ENCODE assay signal across 8 cellular contexts in genomic region chr1:115838805-115839705, GRCh38. TPM values are rescaled to one million over a fixed set of nuclear protein-coding genes. Genes with fewer than 3 reads are reported as not detected.
A peak's percentile ranks its signal among the peaks of the same experiment; 100 is the strongest.
DNase-seq lines count a peak whose midpoint lies in the region; ATAC-seq and TF ChIP-seq lines count a peak whose summit lies in the region.

No MANE protein-coding gene starts in this region.

- ATAC-seq in HG02759 (IDR thresholded peaks at IDR 0.05; ENCODE audit: unreplicated experiment) (peak; percentile 48), GM18519 (IDR thresholded peaks at IDR 0.05; ENCODE audit: low FRiP score, unreplicated experiment) (no peak), GM19395 (IDR thresholded peaks at IDR 0.05; ENCODE audit: unreplicated experiment) (no peak)

- peaks cover 0 to 13% (median 7%) of the 10 kb centered on the region in 11 experiments; a peak in 17 of 22 replicates for H3K9me3 ChIP-seq in BLaER1 treated with 17β-estradiol and CSF1 and Interleukin-3, amounts not matched to agents 10 nM and 100 nM (replicated peaks in 1 of 11)
- no peaks in the 10 kb centered on the region for H3K9me3 ChIP-seq in ascending aorta
- H3K9me3 ChIP-seq in iPS-18c (ENCODE audit: control insufficient read depth, insufficient read depth, low read length): no peaks in the 10 kb centered on the region
- no peaks in the 10 kb centered on the region for H3K9me3 ChIP-seq in skeletal muscle satellite cell (replicated peaks; ENCODE audit: low read length)

- no peak for TF ChIP-seq CTCF in ascending aorta (IDR thresholded peaks at IDR 0.05)

- intact Hi-C loops in ascending aorta (cut with DNase I): no loop called here

- H3K27ac ChIP-seq in BLaER1 treated with 17β-estradiol and CSF1 and Interleukin-3, amounts not matched to agents 10 nM and 100 nM: no peak overlapping the region
- no peak overlapping the region for H3K27ac ChIP-seq in ascending aorta

- H3K4me1 ChIP-seq in BLaER1 treated with 17β-estradiol and CSF1 and Interleukin-3, amounts not matched to agents 10 nM and 100 nM: peaks cover 15 to 26% (median 23%) of the 10 kb centered on the region in 10 experiments
- H3K4me1 ChIP-seq in ascending aorta (peaks cover 3 to 11% of the 10 kb centered on the region in 2 donors), skeletal muscle satellite cell (ENCODE audit: control insufficient read depth, insufficient read depth, low read length) (peaks cover 19% of the 10 kb centered on the region)

- 0 out of 22 replicates have a peak, but pooled peaks cover 0 to under 1% (median 0%) of the 10 kb centered on the region in 11 experiments for H3K36me3 ChIP-seq in BLaER1 treated with 17β-estradiol and CSF1 and Interleukin-3, amounts not matched to agents 10 nM and 100 nM
- H3K36me3 ChIP-seq in ascending aorta: no peaks in the 10 kb centered on the region
- H3K36me3 ChIP-seq in skeletal muscle satellite cell (ENCODE audit: insufficient read depth, low read length): no peaks in the 10 kb centered on the region

- peak overlapping the region; percentile 50 to 97 (median 74) for H3K4me2 ChIP-seq in BLaER1 treated with 17β-estradiol and CSF1 and Interleukin-3, amounts not matched to agents 10 nM and 100 nM
- H3K4me2 ChIP-seq in skeletal muscle satellite cell (ENCODE audit: low read length): peak overlapping the region; percentile 84

- peaks cover 76 to 91% (median 86%) of the 10 kb centered on the region in 11 experiments for H3K27me3 ChIP-seq in BLaER1 treated with 17β-estradiol and CSF1 and Interleukin-3, amounts not matched to agents 10 nM and 100 nM
- H3K27me3 ChIP-seq in ascending aorta: peaks cover 23% of the 10 kb centered on the region
- peaks cover 89% of the 10 kb centered on the region for H3K27me3 ChIP-seq in skeletal muscle satellite cell (ENCODE audit: control insufficient read depth, insufficient read depth, low read length)

- DNase-seq in ascending aorta (ENCODE audit: low spot score in 2 of 2) (no peak), COLO829 (ENCODE audit: low spot score) (no peak)

- peak overlapping the region; percentile 20 to 60 (median 42); a peak in 19 of 20 replicates for H3K4me3 ChIP-seq in BLaER1 treated with 17β-estradiol and CSF1 and Interleukin-3, amounts not matched to agents 10 nM and 100 nM
- H3K4me3 ChIP-seq in ascending aorta (peak overlapping the region; percentile 35 to 56), iPS-18c (ENCODE audit: insufficient read depth, low read depth, low read length) (peak overlapping the region; percentile 60), skeletal muscle satellite cell (ENCODE audit: low read length) (peak overlapping the region; percentile 65)

- peak overlapping the region in 2 of 11 experiments; percentile 25 to 32; a peak in 1 of 22 replicates for H3K9ac ChIP-seq in BLaER1 treated with 17β-estradiol and CSF1 and Interleukin-3, amounts not matched to agents 10 nM and 100 nM
- peak overlapping the region; percentile 51 for H3K9ac ChIP-seq in skeletal muscle satellite cell (ENCODE audit: low read depth, low read length)

- H4K20me1 ChIP-seq in BLaER1 treated with 17β-estradiol and CSF1 and Interleukin-3, amounts not matched to agents 10 nM and 100 nM: peaks cover 0 to 35% (median 9%) of the 10 kb centered on the region in 11 experiments; a peak in 14 of 22 replicates

RNA-seq across cellular contexts. Expression of gene NHLH2, which starts 1.9 kb away (rescaled TPM):
- total RNA-seq in ascending aorta: not detected
- 0.22 TPM in 1 of 2 replicates, not detected in the other for total RNA-seq in skeletal muscle satellite cell (2012; rRNA removed)
